10 cellular contexts compared by ENCODE assay signal in the genomic region with DNA sequence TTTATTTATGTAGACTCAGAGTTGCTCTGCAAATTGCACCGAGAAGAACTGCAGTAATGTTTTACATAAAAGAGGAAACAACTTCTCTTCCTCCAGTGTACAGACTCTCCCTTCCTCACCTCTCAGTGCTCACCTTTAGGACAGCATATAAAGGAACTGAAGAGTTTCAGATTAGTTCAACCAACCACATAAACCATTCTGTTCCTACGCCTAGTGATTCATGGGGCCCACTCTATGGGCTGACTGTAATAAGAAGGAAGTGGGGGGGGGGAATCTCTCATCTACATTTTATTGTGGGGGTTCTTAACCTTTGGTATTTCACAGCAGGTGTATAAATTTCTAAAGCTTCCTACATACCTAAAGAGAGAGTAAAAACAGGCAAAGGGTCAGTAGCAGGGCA. TPM values are rescaled to one million over a fixed set of nuclear protein-coding genes. Genes with fewer than 3 reads are reported as not detected.
DNase-seq lines count a peak whose midpoint lies in the region; ATAC-seq and TF ChIP-seq lines count a peak whose summit lies in the region.
"Had no signal": no experiment of that assay in that cellular context is flagged by ENCODE, and none has a peak within 500 bp of the region (broad histone marks: within the 10 kb centered on the region; RNA-seq: fewer than 3 reads in every experiment).

No MANE protein-coding gene starts in this region.

- H3K4me1 Mint-ChIP-seq in activated naive CD4-positive, alpha-beta T cell treated with anti-CD3 and anti-CD28 coated beads, Interleukin-2, amount 50 U/mL, for 24 hours = peaks cover 25% of the 10 kb centered on the region

- no peaks in the 10 kb centered on the region for H3K27me3 Mint-ChIP-seq in activated naive CD4-positive, alpha-beta T cell treated with anti-CD3 and anti-CD28 coated beads, Interleukin-2, amount 50 U/mL, for 24 hours

- no peaks in the 10 kb centered on the region for H3K27me3 ChIP-seq in effector memory CD4-positive, alpha-beta T cell (replicated peaks; ENCODE audit: control insufficient read depth, insufficient read depth, low read length, poor library complexity, severe bottlenecking)
- no peaks in the 10 kb centered on the region for H3K27me3 ChIP-seq in heart right ventricle

- H3K27ac Mint-ChIP-seq in activated naive CD4-positive, alpha-beta T cell treated with anti-CD3 and anti-CD28 coated beads, Interleukin-2, amount 50 U/mL, for 24 hours = peak overlapping the region; percentile 68

- H3K4me1 ChIP-seq in effector memory CD4-positive, alpha-beta T cell (ENCODE audit: control insufficient read depth, insufficient read depth, low read length, poor library complexity, severe bottlenecking) = no peaks in the 10 kb centered on the region
- peaks cover 0 to 6% (median 0%) of the 10 kb centered on the region in 9 donors for H3K4me1 ChIP-seq in heart right ventricle
- H3K4me1 ChIP-seq: parathyroid adenoma had no signal

- ATAC-seq in GM19372 (IDR thresholded peaks at IDR 0.05; ENCODE audit: low read depth, unreplicated experiment) (peak; percentile 94), HG03354 (IDR thresholded peaks at IDR 0.05; ENCODE audit: poor library complexity, severe bottlenecking, unreplicated experiment) (peak; percentile 84), heart right ventricle (no peak)

- H3K36me3 Mint-ChIP-seq in activated naive CD4-positive, alpha-beta T cell treated with anti-CD3 and anti-CD28 coated beads, Interleukin-2, amount 50 U/mL, for 24 hours = peaks cover 23% of the 10 kb centered on the region

- intact Hi-C loops in heart right ventricle (cut with DNase I) = no loop called here

- peak overlapping the region; percentile 63 for H3K4me3 Mint-ChIP-seq in activated naive CD4-positive, alpha-beta T cell treated with anti-CD3 and anti-CD28 coated beads, Interleukin-2, amount 50 U/mL, for 24 hours

- no peak overlapping the region for H3K27ac ChIP-seq in effector memory CD4-positive, alpha-beta T cell (ENCODE audit: insufficient read depth, low read length, poor library complexity, severe bottlenecking)
- H3K27ac ChIP-seq in heart right ventricle = no peak overlapping the region
- H3K27ac ChIP-seq: parathyroid adenoma had no signal

- H3K9me3 ChIP-seq in effector memory CD4-positive, alpha-beta T cell (ENCODE audit: control insufficient read depth, low read length) = no peaks in the 10 kb centered on the region
- H3K9me3 ChIP-seq in heart right ventricle = no peaks in the 10 kb centered on the region

- WGBS in heart right ventricle, 2 donors = 64 to 69% methylated on average over 2 of the region's 2 CpGs

- TF ChIP-seq CTCF in heart right ventricle (IDR thresholded peaks at IDR 0.05) = no peak

- H3K9me3 Mint-ChIP-seq in activated naive CD4-positive, alpha-beta T cell treated with anti-CD3 and anti-CD28 coated beads, Interleukin-2, amount 50 U/mL, for 24 hours = no peaks in the 10 kb centered on the region

- DNase-seq in CD1c-positive myeloid dendritic cell (ENCODE audit: extremely low spot score) (peak; percentile 62), heart right ventricle (no peak), DMS79 (lab: John Stamatoyannopoulos, UW) (no peak), NCI-H2227 (lab: John Stamatoyannopoulos, UW; ENCODE audit: unreplicated experiment) (no peak)
- DNase-seq in effector memory CD4-positive, alpha-beta T cell = no peak
- DNase-seq: Karpas-422 had no signal

- no peak overlapping the region for H3K4me3 ChIP-seq in effector memory CD4-positive, alpha-beta T cell (ENCODE audit: insufficient read depth, low read depth, low read length, poor library complexity, severe bottlenecking)
- no peak overlapping the region for H3K4me3 ChIP-seq in heart right ventricle

- peaks cover 48% of the 10 kb centered on the region for H3K36me3 ChIP-seq in effector memory CD4-positive, alpha-beta T cell (ENCODE audit: control insufficient read depth, insufficient read depth, low read length)
- H3K36me3 ChIP-seq in heart right ventricle = peaks cover 0 to 90% (median 57%) of the 10 kb centered on the region in 9 donors

RNA-seq across cellular contexts. Expression of a gene that starts 18.3 kb away (rescaled TPM):
- total RNA-seq in heart right ventricle = 10 to 100 TPM; 28.5 to 41.8 (median 34.1) TPM
- polyA plus RNA-seq in heart right ventricle = 10 to 100 TPM; 33.3 to 50.7 TPM

RNA-seq across cellular contexts. Expression of a gene that starts 18.4 kb away (rescaled TPM):
- total RNA-seq in heart right ventricle = 10 to 100 TPM; 25.1 to 41.1 (median 28.2) TPM
- polyA plus RNA-seq in heart right ventricle = 10 to 100 TPM; 10.8 to 19.4 TPM

RNA-seq across cellular contexts. Expression of a gene that starts 36.3 kb away (rescaled TPM):
- total RNA-seq in heart right ventricle = 1 to 10 TPM in 2 of 10 donors, under 1 TPM in 8; 0.18 to 2.0 (median 0.64) TPM
- under 1 TPM; 0.59 to 0.67 TPM for polyA plus RNA-seq in heart right ventricle

Comparison
In these comparisons a context has a peak if more than half of its experiments do, and no peak if none do; other contexts are left out.
1. ATAC-seq: peak in GM19372 (single experiment) and HG03354 (single experiment); none in heart right ventricle (0 of 8).